ENCODE assay signal across 8 cellular contexts in the genomic region with DNA sequence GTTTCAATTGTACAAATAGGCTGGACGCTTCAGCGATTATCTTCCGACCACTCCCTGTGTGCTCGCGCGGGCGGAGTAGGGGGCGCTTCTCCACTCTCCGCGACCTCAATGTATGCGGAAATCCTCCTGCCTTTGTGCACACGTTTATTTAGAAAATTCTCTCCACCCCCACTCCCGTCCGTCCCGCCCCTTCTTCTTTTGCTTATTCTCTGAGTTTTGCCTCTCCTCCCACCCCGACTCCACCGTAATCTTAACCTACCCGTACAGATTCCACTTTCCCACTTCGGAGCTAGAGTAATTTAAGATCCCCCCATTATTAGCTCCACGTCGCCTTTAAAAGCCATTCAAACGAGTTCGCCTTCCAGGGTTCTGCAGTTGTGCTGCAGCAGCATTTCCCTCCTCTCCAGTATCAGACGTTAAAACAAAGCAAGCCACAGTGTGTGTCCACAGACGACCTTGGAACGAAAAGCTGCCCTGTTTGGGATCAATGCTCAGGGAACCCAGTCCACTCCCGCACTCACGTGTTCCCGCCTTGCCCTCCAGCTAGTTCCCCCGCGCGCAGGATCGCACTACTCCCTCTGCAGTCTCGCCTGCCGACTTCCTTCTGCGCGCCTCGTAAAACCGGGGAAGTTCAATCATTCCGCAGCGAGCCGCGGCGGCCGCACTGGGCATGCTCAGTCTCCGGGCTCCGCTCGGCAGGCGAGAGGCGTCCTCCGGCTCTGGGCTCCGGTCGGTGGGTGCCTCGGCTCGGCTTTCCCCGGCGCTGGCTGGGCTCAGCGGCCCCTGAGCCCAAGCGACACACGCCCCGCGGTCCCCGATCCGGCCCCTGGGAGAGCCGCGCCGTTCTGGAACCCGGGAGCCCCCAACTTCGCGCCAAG.
DNase-seq lines count a peak whose midpoint lies in the region; ATAC-seq lines count a peak whose summit lies in the region.

A gene with protein sequence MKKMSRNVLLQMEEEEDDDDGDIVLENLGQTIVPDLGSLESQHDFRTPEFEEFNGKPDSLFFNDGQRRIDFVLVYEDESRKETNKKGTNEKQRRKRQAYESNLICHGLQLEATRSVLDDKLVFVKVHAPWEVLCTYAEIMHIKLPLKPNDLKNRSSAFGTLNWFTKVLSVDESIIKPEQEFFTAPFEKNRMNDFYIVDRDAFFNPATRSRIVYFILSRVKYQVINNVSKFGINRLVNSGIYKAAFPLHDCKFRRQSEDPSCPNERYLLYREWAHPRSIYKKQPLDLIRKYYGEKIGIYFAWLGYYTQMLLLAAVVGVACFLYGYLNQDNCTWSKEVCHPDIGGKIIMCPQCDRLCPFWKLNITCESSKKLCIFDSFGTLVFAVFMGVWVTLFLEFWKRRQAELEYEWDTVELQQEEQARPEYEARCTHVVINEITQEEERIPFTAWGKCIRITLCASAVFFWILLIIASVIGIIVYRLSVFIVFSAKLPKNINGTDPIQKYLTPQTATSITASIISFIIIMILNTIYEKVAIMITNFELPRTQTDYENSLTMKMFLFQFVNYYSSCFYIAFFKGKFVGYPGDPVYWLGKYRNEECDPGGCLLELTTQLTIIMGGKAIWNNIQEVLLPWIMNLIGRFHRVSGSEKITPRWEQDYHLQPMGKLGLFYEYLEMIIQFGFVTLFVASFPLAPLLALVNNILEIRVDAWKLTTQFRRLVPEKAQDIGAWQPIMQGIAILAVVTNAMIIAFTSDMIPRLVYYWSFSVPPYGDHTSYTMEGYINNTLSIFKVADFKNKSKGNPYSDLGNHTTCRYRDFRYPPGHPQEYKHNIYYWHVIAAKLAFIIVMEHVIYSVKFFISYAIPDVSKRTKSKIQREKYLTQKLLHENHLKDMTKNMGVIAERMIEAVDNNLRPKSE (plus strand): TSS at position 677 of the 878 bp plus-strand sequence. CDS start 227 bp downstream, outside the sequence.

- no peaks in the 10 kb centered on the region for H3K27me3 Mint-ChIP-seq in memory B cell

- H3K4me1 Mint-ChIP-seq in memory B cell, result peaks cover 20% of the 10 kb centered on the region

- no peaks in the 10 kb centered on the region for H3K9me3 Mint-ChIP-seq in memory B cell

- peak; percentile 78 for DNase-seq in COR-L47 (lab: John Stamatoyannopoulos, UW)
- DNase-seq in HS-27A (ENCODE audit: low read depth), result peak; percentile 74
- peak; percentile 86 to 91 for DNase-seq in NOMO-1 (lab: John Stamatoyannopoulos, UW; ENCODE audit: unreplicated experiment in 2 of 2)
- peak; percentile 91 for DNase-seq in activated CD8-positive, alpha-beta memory T cell treated with anti-CD3 and anti-CD28 coated beads for 24 hours
- peak; percentile 61 for DNase-seq in effector CD8-positive, alpha-beta T cell (lab: John Stamatoyannopoulos, UW)
- DNase-seq in memory B cell (ENCODE audit: low spot score in 2 of 2), result peak; percentile 47 to 59
- DNase-seq in stimulated activated CD8-positive, alpha-beta memory T cell treated with anti-CD3 and anti-CD28 coated beads, Interleukin-12 subunit alpha, Interleukin-12 subunit beta, amount 100 ng/mL, for 4 hours (ENCODE audit: low read depth), result peak; percentile 61

- ATAC-seq in GM19468 (IDR thresholded peaks at IDR 0.05; ENCODE audit: extremely low read depth, unreplicated experiment), result peak; percentile 53
- ATAC-seq in memory B cell (ENCODE audit: low read depth), result peak; percentile 71

- H3K36me3 Mint-ChIP-seq in memory B cell, result peaks cover 2% of the 10 kb centered on the region

- H3K4me3 Mint-ChIP-seq in memory B cell, result peak within 1 kb of the TSS; percentile 97

- peak within 1 kb of the TSS; percentile 86 for H3K27ac Mint-ChIP-seq in memory B cell

Comparison
In these comparisons a context has a peak if more than half of its experiments do, and no peak if none do; other contexts are left out.
1. Peak in every context shown above with its lines: DNase-seq and ATAC-seq.